ENCODE assay signal across 20 cellular contexts in genomic region chr1:217253985-217254384, GRCh38.
"Had no signal": no experiment of that assay in that cellular context is flagged by ENCODE, and none has a peak within 500 bp of the region (broad histone marks: within the 10 kb centered on the region; RNA-seq: fewer than 3 reads in every experiment).

No MANE protein-coding gene starts in this region.

- DNase-seq: cerebellar nuclear complex; dorsolateral prefrontal cortex; effector CD8-positive, alpha-beta T cell; gastrocnemius medialis; glutamatergic neuron; immature natural killer cell; mammary epithelial cell; naive thymus-derived CD4-positive, alpha-beta T cell; nephron progenitor cell; posterior cingulate gyrus; right cardiac atrium; stimulated activated CD4-positive, alpha-beta T cell treated with anti-CD3 and anti-CD28 coated beads, Interleukin-4, amount 100 ng/mL, for 1 hour; stimulated activated CD8-positive, alpha-beta memory T cell treated with anti-CD3 and anti-CD28 coated beads, Interleukin-4, amount 100 ng/mL, for 48 hours; testis; upper lobe of right lung had no signal

- H3K4me3 ChIP-seq: coronary artery, dorsolateral prefrontal cortex, esophagus muscularis mucosa, gastrocnemius medialis, smooth muscle cell, testis, tibial nerve, upper lobe of right lung, vagina had no signal
